In the genomic region with DNA sequence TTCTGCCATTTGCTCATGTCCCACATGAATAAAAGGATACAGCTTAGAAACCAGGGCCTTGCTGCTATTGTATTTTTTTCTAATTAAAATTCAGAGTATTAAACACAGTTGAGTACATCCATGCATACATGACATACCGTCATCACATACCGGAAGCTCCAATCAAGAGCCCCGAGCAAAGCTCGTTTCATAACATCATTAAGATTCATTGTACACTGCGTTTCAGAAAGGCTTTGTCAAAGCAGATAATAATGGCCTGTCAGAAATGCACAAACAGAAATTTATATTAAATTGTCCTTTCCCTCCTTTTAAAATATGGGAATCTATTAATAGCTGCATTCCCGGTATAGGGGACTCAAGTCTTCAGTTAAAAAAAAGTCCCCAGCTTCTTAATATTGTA, we compare ENCODE assay signal across 17 cellular contexts.
DNase-seq lines count a peak whose midpoint lies in the region; ATAC-seq and TF ChIP-seq lines count a peak whose summit lies in the region.
"Had no signal": no experiment of that assay in that cellular context is flagged by ENCODE, and none has a peak within 500 bp of the region (broad histone marks: within the 10 kb centered on the region; RNA-seq: fewer than 3 reads in every experiment).

No MANE protein-coding gene starts in this region.

- H3K27ac Mint-ChIP-seq in progenitor cell of endocrine pancreas: peak overlapping the region; percentile 89
- H3K27ac Mint-ChIP-seq: B cell; dendritic cell treated with granulocyte-macrophage colony-stimulating factor and Interleukin-4, amounts not matched to agents 40 ng/mL and 50 ng/mL, for 4 days; memory B cell had no signal

- no peak overlapping the region for H3K4me3 ChIP-seq in HUES48 (ENCODE audit: low read depth, low read length)
- no peak overlapping the region for H3K4me3 ChIP-seq in ovary
- no peak overlapping the region for H3K4me3 ChIP-seq in H7 (ENCODE audit: insufficient read depth, low read depth, low read length)
- H3K4me3 ChIP-seq: adrenal gland, psoas muscle had no signal

- DNase-seq in SK-MEL-5 (ENCODE audit: low read depth, low spot score): peak; percentile 57
- peak; percentile 65 for DNase-seq in foreskin melanocyte
- no peak for DNase-seq in progenitor cell of endocrine pancreas (ENCODE audit: low spot score, unreplicated experiment)
- DNase-seq in ovary: no peak
- DNase-seq in NCI-H1092 treated with DMSO at 0.1 percent for 48 hours (lab: John Stamatoyannopoulos, UW): no peak
- no peak for DNase-seq in H7
- DNase-seq: activated CD4-positive, alpha-beta T cell treated with anti-CD3 and anti-CD28 coated beads, Interleukin-2, amount 50 U/mL, for 4 hours; adrenal gland; psoas muscle; RPMI8226; T-helper 2 cell; upper lobe of left lung had no signal

- H3K36me3 Mint-ChIP-seq in progenitor cell of endocrine pancreas (ENCODE audit: insufficient read depth): peaks cover 16% of the 10 kb centered on the region
- H3K36me3 Mint-ChIP-seq: memory B cell had no signal

- H3K27me3 ChIP-seq in HUES48 (ENCODE audit: control insufficient read depth, insufficient read depth, low read length): no peaks in the 10 kb centered on the region
- H3K27me3 ChIP-seq in ovary: no peaks in the 10 kb centered on the region
- no peaks in the 10 kb centered on the region for H3K27me3 ChIP-seq in H7 (ENCODE audit: control insufficient read depth, insufficient read depth, low read length)
- H3K27me3 ChIP-seq: adrenal gland, upper lobe of left lung had no signal

- no peak for ATAC-seq in HG02870 (IDR thresholded peaks at IDR 0.05; ENCODE audit: unreplicated experiment)
- ATAC-seq: psoas muscle had no signal

- H3K9me3 ChIP-seq in HUES48 (ENCODE audit: control insufficient read depth, insufficient read depth, low read length): no peaks in the 10 kb centered on the region
- no peaks in the 10 kb centered on the region for H3K9me3 ChIP-seq in ovary
- H3K9me3 ChIP-seq: adrenal gland, psoas muscle, upper lobe of left lung had no signal

- 74 to 82% (median 77%) methylated on average over 6 of the region's 6 CpGs for WGBS in ovary, 3 donors

- TF ChIP-seq EP300 in ovary (IDR thresholded peaks at IDR 0.05): no peak

- H3K36me3 ChIP-seq in HUES48 (ENCODE audit: control insufficient read depth, insufficient read depth, low read length) (no peaks in the 10 kb centered on the region), ovary (no peaks in the 10 kb centered on the region), H7 (replicated peaks; ENCODE audit: control insufficient read depth, insufficient read depth, low read length) (no peaks in the 10 kb centered on the region)
- H3K36me3 ChIP-seq: adrenal gland, upper lobe of left lung had no signal

- no peaks in the 10 kb centered on the region for H3K9me3 Mint-ChIP-seq in progenitor cell of endocrine pancreas (ENCODE audit: low read depth)
- H3K9me3 Mint-ChIP-seq: dendritic cell treated with granulocyte-macrophage colony-stimulating factor and Interleukin-4, amounts not matched to agents 40 ng/mL and 50 ng/mL, for 4 days had no signal

- H3K4me1 Mint-ChIP-seq in progenitor cell of endocrine pancreas (ENCODE audit: low read depth): peaks cover 13% of the 10 kb centered on the region

- H3K4me1 ChIP-seq in HUES48 (ENCODE audit: control insufficient read depth, insufficient read depth, low read length): peaks cover 40% of the 10 kb centered on the region
- peaks cover 2% of the 10 kb centered on the region for H3K4me1 ChIP-seq in ovary (ENCODE audit: insufficient read depth)
- H3K4me1 ChIP-seq: adrenal gland, upper lobe of left lung had no signal

- in situ Hi-C loops in SK-MEL-5 (cut with HindIII; ENCODE audit: low pct_unique_long_range_greater_than_20kb, low sequenced_read_pairs): no loop called here

- H3K27me3 Mint-ChIP-seq in progenitor cell of endocrine pancreas: no peaks in the 10 kb centered on the region

- intact Hi-C loops in ovary (cut with DNase I): no loop called here

- H3K27ac ChIP-seq in HUES48 (ENCODE audit: low read depth, low read length) (peak overlapping the region; percentile 70), ovary (no peak overlapping the region)
- H3K27ac ChIP-seq: adrenal gland, psoas muscle had no signal

- H3K4me3 Mint-ChIP-seq in progenitor cell of endocrine pancreas (ENCODE audit: low read depth): no peak overlapping the region
- H3K4me3 Mint-ChIP-seq: B cell; dendritic cell treated with granulocyte-macrophage colony-stimulating factor and Interleukin-4, amounts not matched to agents 40 ng/mL and 50 ng/mL, for 4 days; memory B cell had no signal

- TF ChIP-seq CTCF in progenitor cell of endocrine pancreas (IDR thresholded peaks at IDR 0.05; ENCODE audit: unreplicated experiment) (no peak), ovary (IDR thresholded peaks at IDR 0.05) (no peak)

- TF ChIP-seq POLR2A in ovary (IDR thresholded peaks at IDR 0.05): no peak

- no peak overlapping the region for H3K9ac ChIP-seq in HUES48 (ENCODE audit: low read depth, low read length)

Comparison
In these comparisons a context has a peak if more than half of its experiments do, and no peak if none do; other contexts are left out.
1. DNase-seq: peak in SK-MEL-5 (single experiment) and foreskin melanocyte (single experiment); none in progenitor cell of endocrine pancreas (single experiment), ovary (0 of 5), NCI-H1092 treated with DMSO at 0.1 percent for 48 hours (single experiment) and H7 (single experiment).